1 cellular context compared by ENCODE assay signal in genomic region chr3:120795017-120795648, GRCh38.
TF ChIP-seq lines count a peak whose summit lies in the region.

No MANE protein-coding gene starts in this region.

TF ChIP-seq in HepG2, 621 proteins besides CTCF, POLR2A, EP300 and RAD21 (continued from another document and continues in another):
- TF ChIP-seq ZNF597 (CRISPR knock-in tag; IDR thresholded peaks at IDR 0.05) (no peak), ELK4 (CRISPR knock-in tag; IDR thresholded peaks at IDR 0.05; ENCODE audit: borderline replicate concordance) (no peak), ZNF777 (CRISPR knock-in tag; IDR thresholded peaks at IDR 0.05) (no peak), ZZZ3 (CRISPR knock-in tag; IDR thresholded peaks at IDR 0.05; ENCODE audit: borderline replicate concordance) (no peak), MYPOP (CRISPR knock-in tag; IDR thresholded peaks at IDR 0.05) (no peak), NCOR1 (IDR thresholded peaks at IDR 0.05; ENCODE audit: borderline replicate concordance, low read length) (no peak), ZKSCAN8 (CRISPR knock-in tag; IDR thresholded peaks at IDR 0.05; ENCODE audit: borderline replicate concordance) (no peak), CREBL2 (CRISPR knock-in tag; IDR thresholded peaks at IDR 0.05; ENCODE audit: borderline replicate concordance) (no peak), SPEN (CRISPR knock-in tag; IDR thresholded peaks at IDR 0.05; ENCODE audit: low read depth) (no peak), KAT8 (CRISPR knock-in tag; IDR thresholded peaks at IDR 0.05) (no peak), SP140L (CRISPR knock-in tag; IDR thresholded peaks at IDR 0.05; ENCODE audit: borderline replicate concordance) (0 out of 2 replicates have a peak, but pooled peaks have one; percentile 12), CEBPG (CRISPR knock-in tag; IDR thresholded peaks at IDR 0.05) (peak; percentile 42; the same call in 1 of the 2 replicates), THAP7 (CRISPR knock-in tag; IDR thresholded peaks at IDR 0.05) (no peak), HIVEP1 (CRISPR knock-in tag; IDR thresholded peaks at IDR 0.05) (no peak), ZNF275 (CRISPR knock-in tag; IDR thresholded peaks at IDR 0.05; ENCODE audit: borderline replicate concordance) (no peak), NFATC3 (CRISPR knock-in tag; IDR thresholded peaks at IDR 0.05) (peak; percentile 41; the same call in 1 of the 2 replicates), TIGD3 (CRISPR knock-in tag; IDR thresholded peaks at IDR 0.05; ENCODE audit: borderline replicate concordance) (no peak), NR2F2 (IDR thresholded peaks at IDR 0.05; ENCODE audit: borderline replicate concordance, low read depth) (no peak), ZNF691 (CRISPR knock-in tag; IDR thresholded peaks at IDR 0.05; ENCODE audit: borderline replicate concordance, low read depth) (no peak), TEAD3 (CRISPR knock-in tag; optimal IDR thresholded peaks at IDR 0.05; ENCODE audit: borderline replicate concordance) (peak; percentile 52), ARHGAP35 (CRISPR knock-in tag; IDR thresholded peaks at IDR 0.05; ENCODE audit: borderline replicate concordance) (no peak), ZNF501 (CRISPR knock-in tag; IDR thresholded peaks at IDR 0.05) (no peak), MAX (IDR thresholded peaks at IDR 0.05) (no peak), CHD2 (IDR thresholded peaks at IDR 0.05; ENCODE audit: low read depth, low read length) (no peak), ZBTB4 (CRISPR knock-in tag; IDR thresholded peaks at IDR 0.05; ENCODE audit: borderline replicate concordance) (no peak), ZNF333 (CRISPR knock-in tag; IDR thresholded peaks at IDR 0.05; ENCODE audit: borderline replicate concordance) (no peak), SMC3 (IDR thresholded peaks at IDR 0.05; ENCODE audit: low read length) (peak; percentile 87), KLF6 (CRISPR knock-in tag; IDR thresholded peaks at IDR 0.05) (no peak), IRF9 (CRISPR knock-in tag; IDR thresholded peaks at IDR 0.05; ENCODE audit: borderline replicate concordance) (no peak), ZBTB38 (CRISPR knock-in tag; IDR thresholded peaks at IDR 0.05) (no peak), ATAD3A (CRISPR knock-in tag; IDR thresholded peaks at IDR 0.05) (no peak), ZFP1 (CRISPR knock-in tag; IDR thresholded peaks at IDR 0.05) (no peak), SRF (IDR thresholded peaks at IDR 0.05; ENCODE audit: low read depth, low read length) (no peak), ZHX2 (IDR thresholded peaks at IDR 0.05; ENCODE audit: low read depth) (no peak), ZHX2 (CRISPR knock-in tag; IDR thresholded peaks at IDR 0.05; ENCODE audit: borderline replicate concordance) (no peak), ZFAT (CRISPR knock-in tag; conservative IDR thresholded peaks at IDR 0.05) (no peak), CBX5 (CRISPR knock-in tag; IDR thresholded peaks at IDR 0.05; ENCODE audit: borderline replicate concordance) (no peak), STAG1 (CRISPR knock-in tag; IDR thresholded peaks at IDR 0.05) (peak; percentile 92), MIXL1 (CRISPR knock-in tag; IDR thresholded peaks at IDR 0.05) (0 out of 2 replicates have a peak, but pooled peaks have one; percentile 41), HNRNPK (IDR thresholded peaks at IDR 0.05; ENCODE audit: low read depth, low read length, poor library complexity, severe bottlenecking) (no peak), EZH2 (conservative IDR thresholded peaks at IDR 0.05; ENCODE audit: low read depth, low read length) (no peak), PPARG (CRISPR knock-in tag; conservative IDR thresholded peaks at IDR 0.05) (0 out of 2 replicates have a peak, but pooled peaks have one; percentile 11), ZNF749 (CRISPR knock-in tag; IDR thresholded peaks at IDR 0.05; ENCODE audit: borderline replicate concordance) (no peak), ZEB1 (IDR thresholded peaks at IDR 0.05; ENCODE audit: insufficient replicate concordance, low read depth) (no peak), PHF21A (CRISPR knock-in tag; IDR thresholded peaks at IDR 0.05) (no peak)
